ENCODE assay signal across 1 cellular context in genomic region chr22:45314054-45314721, GRCh38.
TF ChIP-seq lines count a peak whose summit lies in the region.

No MANE protein-coding gene starts in this region.

TF ChIP-seq in K562, 482 proteins besides CTCF, POLR2A, EP300 and RAD21 (continued from another document and continues in another):
- TF ChIP-seq RREB1 (CRISPR knock-in tag; IDR thresholded peaks at IDR 0.05): no peak
- TF ChIP-seq ILK (tag; IDR thresholded peaks at IDR 0.05; ENCODE audit: borderline replicate concordance, low read depth): no peak
- TF ChIP-seq NFRKB (IDR thresholded peaks at IDR 0.05; ENCODE audit: low read depth): peak; percentile 83
- 0 out of 4 replicates have a peak, but pooled peaks of 1 of the 2 experiments have one; percentile 29 for TF ChIP-seq UBTF (IDR thresholded peaks at IDR 0.05; ENCODE audit: borderline replicate concordance in 1 of 2, low read depth in 2 of 2, low read length in 2 of 2)
- TF ChIP-seq SMARCE1 (IDR thresholded peaks at IDR 0.05): peak; percentile 47; the same call in 1 of the 2 replicates
- TF ChIP-seq HEY1 (CRISPR knock-in tag; IDR thresholded peaks at IDR 0.05; ENCODE audit: borderline replicate concordance): no peak
- TF ChIP-seq RNF2 (IDR thresholded peaks at IDR 0.05): peak; percentile 84
- TF ChIP-seq NCOA1 (IDR thresholded peaks at IDR 0.05; ENCODE audit: low read depth): peak; percentile 70; the same call in 1 of the 2 replicates
- no peak for TF ChIP-seq ZNF717 (CRISPR knock-in tag; IDR thresholded peaks at IDR 0.05)
- no peak for TF ChIP-seq PCBP2 (IDR thresholded peaks at IDR 0.05; ENCODE audit: low read depth, low read length, poor library complexity, severe bottlenecking)
- TF ChIP-seq PRPF4 (IDR thresholded peaks at IDR 0.05; ENCODE audit: insufficient read depth, low read depth, low read length, poor library complexity, severe bottlenecking): no peak
- TF ChIP-seq MBD1 (CRISPR knock-in tag; IDR thresholded peaks at IDR 0.05): no peak
- TF ChIP-seq E2F3 (CRISPR knock-in tag; IDR thresholded peaks at IDR 0.05): no peak
- peak; percentile 21; the same call in 1 of the 2 replicates for TF ChIP-seq NFE2 (IDR thresholded peaks at IDR 0.05; ENCODE audit: low read depth)
- no peak for TF ChIP-seq PTBP1 (IDR thresholded peaks at IDR 0.05; ENCODE audit: low read depth, low read length)
- no peak for TF ChIP-seq MCM3 (IDR thresholded peaks at IDR 0.05)
- TF ChIP-seq EZH2 (IDR thresholded peaks at IDR 0.05; ENCODE audit: borderline replicate concordance, low read depth, low read length): no peak
- peak; percentile 81 for TF ChIP-seq NCOR1 (IDR thresholded peaks at IDR 0.05)
- 0 out of 2 replicates have a peak, but pooled peaks have one; percentile 48 for TF ChIP-seq MTA3 (IDR thresholded peaks at IDR 0.05; ENCODE audit: borderline replicate concordance)
- TF ChIP-seq ZNF639 (CRISPR knock-in tag; conservative IDR thresholded peaks at IDR 0.05 in 1 of 2, IDR thresholded peaks at IDR 0.05 in 1 of 2): 0 out of 4 replicates have a peak, but pooled peaks of 1 of the 2 experiments have one; percentile 26
- peak; percentile 66; the same call in 1 of the 2 replicates for TF ChIP-seq HDAC2 (IDR thresholded peaks at IDR 0.05)
- TF ChIP-seq IRF1 (CRISPR knock-in tag; IDR thresholded peaks at IDR 0.05; ENCODE audit: borderline replicate concordance): no peak
- no peak for TF ChIP-seq FOSL1 (tag; conservative IDR thresholded peaks at IDR 0.05)
- no peak for TF ChIP-seq NFIX (CRISPR knock-in tag; IDR thresholded peaks at IDR 0.05; ENCODE audit: low read depth)
- TF ChIP-seq CBX3 (IDR thresholded peaks at IDR 0.05; ENCODE audit: borderline replicate concordance in 1 of 2, low read length in 2 of 2): no peak
- no peak for TF ChIP-seq MEF2D (tag; conservative IDR thresholded peaks at IDR 0.05; ENCODE audit: low read depth)
- no peak for TF ChIP-seq NCOA4 (IDR thresholded peaks at IDR 0.05; ENCODE audit: partially characterized antibody)
- no peak for TF ChIP-seq HOMEZ (CRISPR knock-in tag; IDR thresholded peaks at IDR 0.05)
- no peak for TF ChIP-seq SRF (CRISPR knock-in tag; IDR thresholded peaks at IDR 0.05)
- TF ChIP-seq SLC30A9 (CRISPR knock-in tag; IDR thresholded peaks at IDR 0.05): no peak
- TF ChIP-seq BACH1 (tag; IDR thresholded peaks at IDR 0.05): no peak
- TF ChIP-seq GMEB1 (CRISPR knock-in tag; IDR thresholded peaks at IDR 0.05): no peak
- TF ChIP-seq E2F1 (CRISPR knock-in tag; IDR thresholded peaks at IDR 0.05): no peak
- TF ChIP-seq MITF (IDR thresholded peaks at IDR 0.05): no peak
- peak; percentile 60; the same call in 1 of the 2 replicates for TF ChIP-seq NKRF (IDR thresholded peaks at IDR 0.05; ENCODE audit: borderline replicate concordance)
- TF ChIP-seq CTBP1 (IDR thresholded peaks at IDR 0.05; ENCODE audit: borderline replicate concordance): peak; percentile 58; the same call in 1 of the 2 replicates
- no peak for TF ChIP-seq ARID2 (IDR thresholded peaks at IDR 0.05)
- no peak for TF ChIP-seq SRSF1 (IDR thresholded peaks at IDR 0.05; ENCODE audit: low read depth, low read length)
- TF ChIP-seq TCF3 (CRISPR knock-in tag; IDR thresholded peaks at IDR 0.05): peak; percentile 82
- no peak for TF ChIP-seq POLR3A (IDR thresholded peaks at IDR 0.05; ENCODE audit: borderline replicate concordance, extremely low read depth, insufficient read depth, insufficient read length)
